12 cellular contexts compared by ENCODE assay signal in genomic region chr3:48431224-48432029, GRCh38. TPM values are rescaled to one million over a fixed set of nuclear protein-coding genes. Genes with fewer than 3 reads are reported as not detected.
DNase-seq lines count a peak whose midpoint lies in the region; ATAC-seq and TF ChIP-seq lines count a peak whose summit lies in the region.
"Had no signal": no experiment of that assay in that cellular context is flagged by ENCODE, and none has a peak within 500 bp of the region (broad histone marks: within the 10 kb centered on the region; RNA-seq: fewer than 3 reads in every experiment).

No MANE protein-coding gene starts in this region.

- no peak for DNase-seq in right atrium auricular region (ENCODE audit: low spot score)
- DNase-seq in Right ventricle myocardium inferior (ENCODE audit: missing footprints): no peak
- DNase-seq in endodermal cell: no peak
- no peak for DNase-seq in nephron progenitor cell
- no peak for DNase-seq in NCI-H2081 (lab: John Stamatoyannopoulos, UW)
- no peak for DNase-seq in putamen (ENCODE audit: low spot score)
- no peak for DNase-seq in ecto neural progenitor cell (ENCODE audit: low spot score)
- DNase-seq: gastrocnemius medialis, OCI-M1 had no signal

- H3K4me3 ChIP-seq in right atrium auricular region (no peak overlapping the region), endodermal cell (ENCODE audit: low read length) (no peak overlapping the region)
- H3K4me3 ChIP-seq: BLaER1 treated with 17β-estradiol and CSF1 and Interleukin-3, amounts not matched to agents 10 nM and 100 nM; gastrocnemius medialis had no signal

- H3K27ac ChIP-seq in right atrium auricular region (peak overlapping the region; percentile 91 to 94), endodermal cell (ENCODE audit: low read depth, low read length) (no peak overlapping the region)
- H3K27ac ChIP-seq: gastrocnemius medialis had no signal

- peak overlapping the region; percentile 90 for H3K4me3 Mint-ChIP-seq in endodermal cell
- peak overlapping the region; percentile 90 for H3K4me3 Mint-ChIP-seq in nephron progenitor cell

- H3K27me3 Mint-ChIP-seq in endodermal cell (ENCODE audit: insufficient read depth) (no peaks in the 10 kb centered on the region), nephron progenitor cell (ENCODE audit: low read depth, poor library complexity) (no peaks in the 10 kb centered on the region)

- H3K36me3 ChIP-seq in right atrium auricular region: no peaks in the 10 kb centered on the region
- H3K36me3 ChIP-seq in endodermal cell (ENCODE audit: control insufficient read depth, insufficient read depth, low read length): peaks cover 34% of the 10 kb centered on the region
- H3K36me3 ChIP-seq: gastrocnemius medialis had no signal

- H3K9ac ChIP-seq in endodermal cell (ENCODE audit: extremely low read depth, low read length, poor library complexity, severe bottlenecking): no peak overlapping the region

- H3K4me1 Mint-ChIP-seq in endodermal cell (peaks cover 30% of the 10 kb centered on the region), nephron progenitor cell (peaks cover 39% of the 10 kb centered on the region)

- H3K9me3 Mint-ChIP-seq in endodermal cell (no peaks in the 10 kb centered on the region), nephron progenitor cell (no peaks in the 10 kb centered on the region)

- TF ChIP-seq CTCF in right atrium auricular region (IDR thresholded peaks at IDR 0.05) (no peak), endodermal cell (conservative IDR thresholded peaks at IDR 0.05) (no peak), nephron progenitor cell (IDR thresholded peaks at IDR 0.05) (no peak)

- intact Hi-C loops in Right ventricle myocardium inferior (cut with DNase I): no loop called here

- H3K27ac Mint-ChIP-seq in endodermal cell (peak overlapping the region; percentile 94), nephron progenitor cell (peak overlapping the region; percentile 28)

- ATAC-seq in Right ventricle myocardium inferior (no peak), HG03520 (IDR thresholded peaks at IDR 0.05; ENCODE audit: unreplicated experiment) (no peak)
- ATAC-seq: gastrocnemius medialis had no signal

- H3K27me3 ChIP-seq in right atrium auricular region (no peaks in the 10 kb centered on the region), endodermal cell (ENCODE audit: control insufficient read depth, insufficient read depth, low read length, poor library complexity, severe bottlenecking) (no peaks in the 10 kb centered on the region)
- H3K27me3 ChIP-seq: BLaER1 treated with 17β-estradiol and CSF1 and Interleukin-3, amounts not matched to agents 10 nM and 100 nM had no signal

- H3K9me3 ChIP-seq in right atrium auricular region (no peaks in the 10 kb centered on the region), endodermal cell (ENCODE audit: control insufficient read depth, low read length) (no peaks in the 10 kb centered on the region)
- H3K9me3 ChIP-seq: BLaER1 treated with 17β-estradiol and CSF1 and Interleukin-3, amounts not matched to agents 10 nM and 100 nM; gastrocnemius medialis had no signal

- peaks cover 32% of the 10 kb centered on the region for H3K36me3 Mint-ChIP-seq in endodermal cell (ENCODE audit: low read depth)
- H3K36me3 Mint-ChIP-seq in nephron progenitor cell (ENCODE audit: low read depth): peaks cover 5% of the 10 kb centered on the region

- H3K4me1 ChIP-seq in right atrium auricular region: peaks cover 0 to 54% of the 10 kb centered on the region in 2 donors
- H3K4me1 ChIP-seq in endodermal cell (ENCODE audit: control insufficient read depth, insufficient read depth, low read length): peaks cover 14% of the 10 kb centered on the region

- WGBS in endodermal cell (ENCODE audit: insufficient coverage in 1 of 2, insufficient read length in 1 of 2), 2 experiments: 87 to 90% methylated on average over 3 to 8 of the region's 8 CpGs

RNA-seq across cellular contexts. Expression of gene PLXNB1, which starts 1.5 kb away (rescaled TPM):
- total RNA-seq in right atrium auricular region (10 to 100 TPM; 69.4 to 73.0 TPM), Right ventricle myocardium inferior (45.4 TPM), endodermal cell (100 to 1,000 TPM; 175 to 216 TPM)
- 165 TPM for polyA plus RNA-seq in endodermal cell (2013, experiment 1 of 2)
- polyA plus RNA-seq in endodermal cell (2013, experiment 2 of 2): 157 TPM

RNA-seq across cellular contexts. Expression of gene CCDC51, which starts 8.5 kb away (rescaled TPM):
- total RNA-seq in right atrium auricular region: 1 to 10 TPM; 8.4 to 9.2 TPM
- total RNA-seq in Right ventricle myocardium inferior: 13.3 TPM
- 10 to 100 TPM; 14.5 to 14.6 TPM for total RNA-seq in endodermal cell
- polyA plus RNA-seq in endodermal cell (2013, experiment 1 of 2): 15.2 TPM
- polyA plus RNA-seq in endodermal cell (2013, experiment 2 of 2): 14.4 TPM

RNA-seq across cellular contexts. Expression of gene TMA7, which starts 8.6 kb away (rescaled TPM):
- total RNA-seq in right atrium auricular region (100 to 1,000 TPM; 194 to 286 TPM), Right ventricle myocardium inferior (251 TPM), endodermal cell (100 to 1,000 TPM; 290 to 326 TPM)
- 420 TPM for polyA plus RNA-seq in endodermal cell (2013, experiment 1 of 2)
- 414 TPM for polyA plus RNA-seq in endodermal cell (2013, experiment 2 of 2)

RNA-seq across cellular contexts. Expression of gene ATRIP, which starts 15.1 kb away (rescaled TPM):
- total RNA-seq in right atrium auricular region (1 to 10 TPM; 2.0 to 3.1 TPM), Right ventricle myocardium inferior (3.2 TPM), endodermal cell (10 to 100 TPM; 11.7 to 16.1 TPM)
- polyA plus RNA-seq in endodermal cell (2013, experiment 1 of 2): 11.6 TPM
- 15.2 TPM for polyA plus RNA-seq in endodermal cell (2013, experiment 2 of 2)

RNA-seq across cellular contexts. Expression of gene FBXW12, which starts 59.4 kb away (rescaled TPM):
- total RNA-seq in right atrium auricular region (not detected), Right ventricle myocardium inferior (not detected), endodermal cell (1 to 10 TPM in 1 of 2 donors, under 1 TPM in 1; 0.13 to 1.4 TPM)
- 0.61 TPM for polyA plus RNA-seq in endodermal cell (2013, experiment 1 of 2)
- polyA plus RNA-seq in endodermal cell (2013, experiment 2 of 2): 0.62 TPM
- total RNA-seq: gastrocnemius medialis, mononuclear cell had no signal
